Comparison of ENCODE assay signal across 28 cellular contexts in the genomic region with DNA sequence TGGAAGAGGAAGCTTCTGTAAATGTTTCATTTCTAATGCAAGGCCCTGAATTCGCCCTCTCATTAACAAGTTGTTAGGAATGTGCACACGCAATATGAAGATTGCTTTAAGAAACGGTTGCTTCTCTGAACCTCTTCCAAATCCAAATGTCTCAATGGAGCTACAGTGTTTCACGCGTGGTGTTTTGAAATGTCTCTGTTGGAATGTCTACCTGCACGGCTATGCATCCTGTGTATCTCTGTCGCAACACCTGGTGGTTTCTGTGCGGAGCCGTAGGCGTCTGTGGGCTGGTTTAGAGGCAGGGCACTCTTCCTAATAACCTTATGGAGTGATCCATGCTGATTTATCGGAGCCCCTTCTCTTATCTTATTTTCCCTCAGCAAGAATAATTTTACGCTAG.
"Had no signal": no experiment of that assay in that cellular context is flagged by ENCODE, and none has a peak within 500 bp of the region (broad histone marks: within the 10 kb centered on the region; RNA-seq: fewer than 3 reads in every experiment).

No MANE protein-coding gene starts in this region.

- H3K4me1 ChIP-seq: ascending aorta, pancreas, psoas muscle, spleen, suprapubic skin, tibial artery had no signal

- H3K36me3 ChIP-seq: ascending aorta, pancreas, spleen, suprapubic skin, tibial artery, WERI-Rb-1 had no signal

- DNase-seq: activated CD4-positive, alpha-beta memory T cell treated with anti-CD3 and anti-CD28 coated beads for 36 hours; activated CD4-positive, alpha-beta T cell treated with anti-CD3 and anti-CD28 coated beads, Interleukin-2, amount 10 ng/mL, durations not matched to agents 24 days and 14 days; activated CD4-positive, CD25-positive, alpha-beta regulatory T cell treated with anti-CD3 and anti-CD28 coated beads, Interleukin-2, amount 50 U/mL, for 72 hours; activated CD8-positive, alpha-beta memory T cell treated with anti-CD3 and anti-CD28 coated beads, Interleukin-2, amount 50 U/mL, for 4 hours; activated gamma-delta T cell; activated naive CD4-positive, alpha-beta T cell treated with anti-CD3 and anti-CD28 coated beads, Interleukin-2, amount 10 ng/mL, durations not matched to agents 7 days and 5 days; activated naive CD8-positive, alpha-beta T cell treated with anti-CD3 and anti-CD28 coated beads, Interleukin-2, amount 10 ng/mL, durations not matched to agents 7 days and 5 days; activated T-cell treated with anti-CD3 and anti-CD28 coated beads, Interleukin-2, amount 50 U/mL, for 1 hour; dorsolateral prefrontal cortex; effector memory CD4-positive, alpha-beta T cell; head of caudate nucleus; hippocampal formation; left colon; midbrain; naive thymus-derived CD4-positive, alpha-beta T cell; nucleus accumbens; pancreas; psoas muscle; spleen; stimulated activated naive CD4-positive, alpha-beta T cell; T-helper 9 cell; tibial artery; WERI-Rb-1 had no signal

- H3K27me3 ChIP-seq: ascending aorta, pancreas, spleen, suprapubic skin, tibial artery had no signal

- H3K36me3 Mint-ChIP-seq: activated CD4-positive, alpha-beta memory T cell treated with anti-CD3 and anti-CD28 coated beads for 36 hours; activated naive CD4-positive, alpha-beta T cell treated with anti-CD3 and anti-CD28 coated beads, Interleukin-2, amount 10 ng/mL, durations not matched to agents 7 days and 5 days; activated naive CD8-positive, alpha-beta T cell treated with anti-CD3 and anti-CD28 coated beads, Interleukin-2, amount 10 ng/mL, durations not matched to agents 7 days and 5 days; brain; memory B cell; naive thymus-derived CD4-positive, alpha-beta T cell had no signal

- H3K9me3 Mint-ChIP-seq: activated CD4-positive, alpha-beta memory T cell treated with anti-CD3 and anti-CD28 coated beads for 36 hours; activated CD4-positive, alpha-beta T cell treated with anti-CD3 and anti-CD28 coated beads, Interleukin-2, amount 10 ng/mL, durations not matched to agents 24 days and 14 days had no signal

- H3K27me3 Mint-ChIP-seq: activated CD4-positive, alpha-beta memory T cell treated with anti-CD3 and anti-CD28 coated beads for 36 hours; activated CD4-positive, alpha-beta T cell treated with anti-CD3 and anti-CD28 coated beads, Interleukin-2, amount 10 ng/mL, durations not matched to agents 24 days and 14 days; activated naive CD4-positive, alpha-beta T cell treated with anti-CD3 and anti-CD28 coated beads, Interleukin-2, amount 10 ng/mL, durations not matched to agents 7 days and 5 days; brain; memory B cell had no signal

- H3K4me3 Mint-ChIP-seq: activated CD4-positive, alpha-beta memory T cell treated with anti-CD3 and anti-CD28 coated beads for 36 hours; activated CD4-positive, alpha-beta T cell treated with anti-CD3 and anti-CD28 coated beads, Interleukin-2, amount 10 ng/mL, durations not matched to agents 24 days and 14 days; activated naive CD4-positive, alpha-beta T cell treated with anti-CD3 and anti-CD28 coated beads, Interleukin-2, amount 10 ng/mL, durations not matched to agents 7 days and 5 days; activated naive CD8-positive, alpha-beta T cell treated with anti-CD3 and anti-CD28 coated beads, Interleukin-2, amount 10 ng/mL, durations not matched to agents 7 days and 5 days; memory B cell; naive thymus-derived CD4-positive, alpha-beta T cell had no signal

- H3K9me3 ChIP-seq: ascending aorta, pancreas, psoas muscle, suprapubic skin, tibial artery had no signal

- H3K4me1 Mint-ChIP-seq: activated CD4-positive, alpha-beta T cell treated with anti-CD3 and anti-CD28 coated beads, Interleukin-2, amount 10 ng/mL, durations not matched to agents 24 days and 14 days; activated naive CD4-positive, alpha-beta T cell treated with anti-CD3 and anti-CD28 coated beads, Interleukin-2, amount 10 ng/mL, durations not matched to agents 7 days and 5 days; activated naive CD8-positive, alpha-beta T cell treated with anti-CD3 and anti-CD28 coated beads, Interleukin-2, amount 10 ng/mL, durations not matched to agents 7 days and 5 days; memory B cell; naive thymus-derived CD4-positive, alpha-beta T cell had no signal

- H3K27ac Mint-ChIP-seq: activated CD4-positive, alpha-beta memory T cell treated with anti-CD3 and anti-CD28 coated beads for 36 hours; activated CD4-positive, alpha-beta T cell treated with anti-CD3 and anti-CD28 coated beads, Interleukin-2, amount 10 ng/mL, durations not matched to agents 24 days and 14 days; activated naive CD4-positive, alpha-beta T cell treated with anti-CD3 and anti-CD28 coated beads, Interleukin-2, amount 10 ng/mL, durations not matched to agents 7 days and 5 days; activated naive CD8-positive, alpha-beta T cell treated with anti-CD3 and anti-CD28 coated beads, Interleukin-2, amount 10 ng/mL, durations not matched to agents 7 days and 5 days; memory B cell; naive thymus-derived CD4-positive, alpha-beta T cell had no signal

- H3K4me3 ChIP-seq: ascending aorta, coronary artery, dorsolateral prefrontal cortex, pancreas, psoas muscle, spleen, suprapubic skin, tibial artery had no signal

- H3K27ac ChIP-seq: ascending aorta, coronary artery, dorsolateral prefrontal cortex, pancreas, psoas muscle, spleen, suprapubic skin, tibial artery, WERI-Rb-1 had no signal
